In genomic region chr1:35505911-35506798, GRCh38 we compare ENCODE assay signal across 8 cellular contexts. TPM values are rescaled to one million over a fixed set of nuclear protein-coding genes. Genes with fewer than 3 reads are reported as not detected.
DNase-seq lines count a peak whose midpoint lies in the region; ATAC-seq, FAIRE-seq and TF ChIP-seq lines count a peak whose summit lies in the region.

No MANE protein-coding gene starts in this region.

- H3K4me3 ChIP-seq in HCT116 (replicated peaks in 1 of 2; ENCODE audit: low read depth in 1 of 2, low read length in 2 of 2): no peak overlapping the region
- H3K4me3 ChIP-seq in astrocyte (ENCODE audit: insufficient read depth, low read depth, low read length): no peak overlapping the region

- no peaks in the 10 kb centered on the region for H3K27me3 ChIP-seq in HCT116 (ENCODE audit: insufficient read depth, low read length)
- H3K27me3 ChIP-seq in astrocyte (ENCODE audit: insufficient read depth, low read length): no peaks in the 10 kb centered on the region

- TF ChIP-seq RAD21 in HCT116 (IDR thresholded peaks at IDR 0.05; ENCODE audit: low read depth): no peak

- no peaks in the 10 kb centered on the region for H3K9me3 Mint-ChIP-seq in astrocyte (ENCODE audit: unreplicated experiment)

- H3K4me3 Mint-ChIP-seq in astrocyte (ENCODE audit: unreplicated experiment): no peak overlapping the region

- FAIRE-seq in RCC 7860 (lab: Jason Lieb, UNC) (peak; percentile 54), astrocyte (lab: Jason Lieb, UNC) (peak; percentile 85)

- TF ChIP-seq CTCF in HCT116 (IDR thresholded peaks at IDR 0.05 in 2 of 3, conservative IDR thresholded peaks at IDR 0.05 in 1 of 3; ENCODE audit: borderline replicate concordance in 1 of 3, insufficient read depth in 1 of 3, low read depth in 2 of 3, low read length in 2 of 3) (no peak), astrocyte (IDR thresholded peaks at IDR 0.05; ENCODE audit: insufficient read depth, low read depth, low read length) (no peak)

- H3K4me2 ChIP-seq in HCT116 (ENCODE audit: low read length): no peak overlapping the region
- peak overlapping the region; percentile 33 for H3K4me2 ChIP-seq in astrocyte (ENCODE audit: low read length)

- H3K9me3 ChIP-seq in HCT116 (ENCODE audit: control insufficient read depth in 1 of 2, insufficient read depth in 1 of 2, low read depth in 1 of 2, low read length in 2 of 2): no peaks in the 10 kb centered on the region
- no peaks in the 10 kb centered on the region for H3K9me3 ChIP-seq in astrocyte (ENCODE audit: insufficient read depth, low read depth, low read length)

- H3K27ac ChIP-seq in HCT116 (ENCODE audit: low read depth, low read length) (0 out of 2 replicates have a peak overlapping the region, but pooled peaks have one; percentile 9), astrocyte (ENCODE audit: low read depth, low read length) (no peak overlapping the region)

- peaks cover 10% of the 10 kb centered on the region for H3K4me1 Mint-ChIP-seq in astrocyte (ENCODE audit: low read depth, unreplicated experiment)

- H3K4me1 ChIP-seq in HCT116 (ENCODE audit: control insufficient read depth in 1 of 2, insufficient read depth in 2 of 2, low read length in 2 of 2): peaks cover 15 to 25% of the 10 kb centered on the region in 2 experiments; a peak in 2 of 4 replicates
- H3K4me1 ChIP-seq in astrocyte (ENCODE audit: insufficient read depth, low read length): peaks cover 11% of the 10 kb centered on the region

- ATAC-seq in HCT116: peak; percentile 52
- no peak for ATAC-seq in HG02642 (IDR thresholded peaks at IDR 0.05; ENCODE audit: poor library complexity, unreplicated experiment)
- ATAC-seq in GM18867 (IDR thresholded peaks at IDR 0.05; ENCODE audit: unreplicated experiment): no peak

- H3K9me2 ChIP-seq in HCT116 (ENCODE audit: insufficient read depth): no peaks in the 10 kb centered on the region

- TF ChIP-seq POLR2A in HCT116 (IDR thresholded peaks at IDR 0.05; ENCODE audit: borderline replicate concordance, extremely low read depth, insufficient read depth, insufficient read length): no peak

- RAD21 ChIA-PET in HCT116 (lab: Charles Lee; ENCODE audit: low non-redundant PET in 1 of 2, low total read pairs in 2 of 2, uncharacterized antibody in 2 of 2, unreplicated experiment in 2 of 2): no interaction called here

- H3K36me3 Mint-ChIP-seq in astrocyte (ENCODE audit: low read depth, unreplicated experiment): peaks cover 1% of the 10 kb centered on the region

- intact Hi-C loops in HCT116 (cut with micrococcal nuclease): no loop called here

- DNase-seq in GM03348 (ENCODE audit: low spot score): peak; percentile 68
- DNase-seq in HCT116 (ENCODE audit: low read depth, low spot score): peak; percentile 13
- DNase-seq in RCC 7860 (ENCODE audit: low spot score): peak; percentile 56
- peak; percentile 80 for DNase-seq in astrocyte (ENCODE audit: low read depth)
- peak; percentile 51 to 99 for DNase-seq in lung microvascular endothelial cell (ENCODE audit: low read depth in 2 of 2)
- DNase-seq in NCI-H1092 treated with DMSO at 0.1 percent for 48 hours (lab: John Stamatoyannopoulos, UW): no peak

- CTCF ChIA-PET in HCT116 (lab: Charles Lee): no interaction called here

- H3K36me3 ChIP-seq in HCT116 (ENCODE audit: control insufficient read depth in 1 of 2, insufficient read depth in 2 of 2, low read length in 2 of 2): no peaks in the 10 kb centered on the region
- H3K36me3 ChIP-seq in astrocyte (ENCODE audit: insufficient read depth, low read length): no peaks in the 10 kb centered on the region

- no peak overlapping the region for H3K27ac Mint-ChIP-seq in astrocyte (ENCODE audit: unreplicated experiment)

- POLR2A ChIA-PET in HCT116 (lab: Charles Lee): no interaction called here

- H3K79me2 ChIP-seq in HCT116 (ENCODE audit: insufficient read depth, low read length) (peaks cover 17% of the 10 kb centered on the region), astrocyte (ENCODE audit: insufficient read depth, low read length) (peaks cover 18% of the 10 kb centered on the region)

- H4K20me1 ChIP-seq in HCT116 (ENCODE audit: insufficient read depth) (no peaks in the 10 kb centered on the region), astrocyte (ENCODE audit: insufficient read depth, low read length) (peaks cover 61% of the 10 kb centered on the region)

- no TSS peak for BruUV-seq in HCT116 (replicated peaks; lab: Mats Ljungman, UMichigan)

- H3K9ac ChIP-seq in HCT116 (ENCODE audit: low read length): no peak overlapping the region
- H3K9ac ChIP-seq in astrocyte (ENCODE audit: low read length): no peak overlapping the region

- H2AFZ ChIP-seq in HCT116 (ENCODE audit: low read depth, low read length, poor library complexity, severe bottlenecking) (no peak overlapping the region), astrocyte (ENCODE audit: low read depth, low read length) (no peak overlapping the region)

- no peaks in the 10 kb centered on the region for H3K27me3 Mint-ChIP-seq in astrocyte (ENCODE audit: low read depth, unreplicated experiment)

TF ChIP-seq in HCT116, 20 proteins besides CTCF, POLR2A, EP300 and RAD21 (continues in another document):
- no peak for TF ChIP-seq REST (IDR thresholded peaks at IDR 0.05; ENCODE audit: low read depth)
- no peak for TF ChIP-seq CBX3 (IDR thresholded peaks at IDR 0.05; ENCODE audit: low read depth)
- no peak for TF ChIP-seq POLR2AphosphoS5 (IDR thresholded peaks at IDR 0.05; ENCODE audit: low read depth, low read length)
- no peak for TF ChIP-seq EGR1 (IDR thresholded peaks at IDR 0.05; ENCODE audit: low read depth)
- no peak for TF ChIP-seq ATF3 (IDR thresholded peaks at IDR 0.05)
- no peak for TF ChIP-seq MAX (IDR thresholded peaks at IDR 0.05)
- TF ChIP-seq TCF7L2 (IDR thresholded peaks at IDR 0.05; ENCODE audit: borderline replicate concordance, extremely low read depth, insufficient read depth, insufficient read length): no peak
- no peak for TF ChIP-seq FOSL1 (IDR thresholded peaks at IDR 0.05; ENCODE audit: low read depth)
- no peak for TF ChIP-seq YY1 (IDR thresholded peaks at IDR 0.05; ENCODE audit: extremely low read depth, insufficient replicate concordance, low read depth, low read length)
- TF ChIP-seq EZH2phosphoT487 (IDR thresholded peaks at IDR 0.05; ENCODE audit: borderline replicate concordance): no peak
- no peak for TF ChIP-seq JUND (IDR thresholded peaks at IDR 0.05)
- TF ChIP-seq SRF (IDR thresholded peaks at IDR 0.05; ENCODE audit: low read depth): no peak
- TF ChIP-seq SIN3A (IDR thresholded peaks at IDR 0.05; ENCODE audit: low read depth): no peak
- TF ChIP-seq SP1 (IDR thresholded peaks at IDR 0.05; ENCODE audit: low read depth): no peak
- no peak for TF ChIP-seq EZH2 (IDR thresholded peaks at IDR 0.05)
- TF ChIP-seq ZNF274 (IDR thresholded peaks at IDR 0.05; ENCODE audit: low read depth, low read length): no peak
- no peak for TF ChIP-seq CEBPB (IDR thresholded peaks at IDR 0.05; ENCODE audit: low read depth)
- no peak for TF ChIP-seq ZFX (IDR thresholded peaks at IDR 0.05)

RNA-seq across cellular contexts. Expression of gene KIAA0319L, which starts 51.0 kb away (rescaled TPM):
- total RNA-seq in HCT116 (2021; ENCODE audit: unreplicated experiment) (35.6 TPM), astrocyte (42.5 and 43.5 TPM in 2 replicates), lung microvascular endothelial cell (29.2 and 31.5 TPM in 2 replicates)
- 25.7 and 28.7 TPM in 2 replicates for polyA plus RNA-seq in HCT116 (2012)

RNA-seq across cellular contexts. Expression of gene NCDN, which starts 51.4 kb away (rescaled TPM):
- 24.5 TPM for total RNA-seq in HCT116 (2021; ENCODE audit: unreplicated experiment)
- polyA plus RNA-seq in HCT116 (2012): 14.5 and 15.2 TPM in 2 replicates
- total RNA-seq in astrocyte: 40.3 and 42.1 TPM in 2 replicates
- 7.4 and 8.5 TPM in 2 replicates for total RNA-seq in lung microvascular endothelial cell
